ENCODE assay signal across 9 cellular contexts in the genomic region with DNA sequence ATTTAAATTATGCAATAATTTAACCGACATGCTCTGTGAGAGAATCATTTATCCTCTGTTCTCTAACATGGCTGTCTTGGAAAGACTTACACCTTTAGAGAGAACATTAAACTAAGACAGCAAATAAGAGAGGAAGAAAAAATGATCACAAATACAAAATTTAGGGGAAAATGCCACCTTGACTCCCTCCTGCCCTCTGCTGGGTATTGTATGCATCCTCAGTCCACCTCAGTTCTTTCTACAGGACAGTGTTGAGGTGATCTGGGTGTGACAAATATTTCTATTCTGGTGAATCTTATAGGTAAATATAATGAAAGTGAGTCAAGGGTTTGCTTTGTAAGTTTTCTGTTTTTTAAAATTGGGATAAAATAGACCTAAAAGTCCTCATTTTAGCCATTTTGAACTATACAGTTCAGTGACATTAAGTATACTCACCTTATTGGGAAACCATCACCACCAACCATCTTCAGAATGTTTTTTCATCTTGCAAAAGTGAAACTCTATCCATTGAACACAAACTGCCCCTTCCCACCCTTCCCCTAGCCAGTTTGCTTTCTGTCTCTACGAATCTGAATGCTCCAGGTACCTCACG.
DNase-seq lines count a peak whose midpoint lies in the region; ATAC-seq and TF ChIP-seq lines count a peak whose summit lies in the region.
"Had no signal": no experiment of that assay in that cellular context is flagged by ENCODE, and none has a peak within 500 bp of the region (broad histone marks: within the 10 kb centered on the region; RNA-seq: fewer than 3 reads in every experiment).

No MANE protein-coding gene starts in this region.

- TF ChIP-seq POLR2A in tibial nerve (IDR thresholded peaks at IDR 0.05): no peak

- H3K4me3 Mint-ChIP-seq in activated CD4-positive, alpha-beta T cell treated with anti-CD3 and anti-CD28 coated beads for 36 hours: no peak overlapping the region

- H3K27me3 Mint-ChIP-seq in activated CD4-positive, alpha-beta T cell treated with anti-CD3 and anti-CD28 coated beads for 36 hours: no peaks in the 10 kb centered on the region

- H3K9me3 ChIP-seq in DOHH2 (ENCODE audit: control insufficient read depth, insufficient read depth, low read length) (no peaks in the 10 kb centered on the region), HEK293 (ENCODE audit: control insufficient read depth, insufficient read depth, low read depth, low read length) (no peaks in the 10 kb centered on the region), tibial nerve (no peaks in the 10 kb centered on the region)

- H3K27me3 ChIP-seq in DOHH2 (ENCODE audit: control insufficient read depth, low read length): peaks cover 37% of the 10 kb centered on the region
- no peaks in the 10 kb centered on the region for H3K27me3 ChIP-seq in tibial nerve

- intact Hi-C loops in activated CD4-positive, alpha-beta T cell treated with anti-CD3 and anti-CD28 coated beads for 36 hours (cut with DNase I, micrococcal nuclease): loop anchor here (1.0 to 5.0 kb wide), 4 partner anchors 226 to 322 kb away; no protein-coding TSS in a partner anchor
- intact Hi-C loops in head of caudate nucleus (cut with DNase I): loop anchor here (10.0 kb wide), 1 partner anchor 325 kb away; no protein-coding TSS in a partner anchor

- H3F3A ChIP-seq in DOHH2 (ENCODE audit: control insufficient read depth, insufficient read depth): no peaks in the 10 kb centered on the region

- POLR2A ChIA-PET in HEK293 (lab: Yijun Ruan, JAX): no interaction called here
- POLR2A ChIA-PET in activated CD4-positive, alpha-beta T cell treated with anti-CD3 and anti-CD28 coated beads for 36 hours (lab: Charles Lee): interaction anchor here (0.5 kb wide), 1 partner anchor 601 kb away, joined by 3 read pairs; no protein-coding TSS in a partner anchor

- no peak overlapping the region for H3K4me3 ChIP-seq in DOHH2 (ENCODE audit: low read length)
- H3K4me3 ChIP-seq in HEK293 (ENCODE audit: low read depth, low read length): no peak overlapping the region
- H3K4me3 ChIP-seq in tibial nerve: no peak overlapping the region

- H3K4me1 ChIP-seq in DOHH2 (ENCODE audit: control insufficient read depth, low read length): no peaks in the 10 kb centered on the region
- H3K4me1 ChIP-seq in HEK293 (ENCODE audit: control insufficient read depth, insufficient read depth, low read length): no peaks in the 10 kb centered on the region
- H3K4me1 ChIP-seq in tibial nerve: peaks cover 0 to 10% (median 2%) of the 10 kb centered on the region in 4 donors

- CTCF ChIA-PET in HEK293 (lab: Yijun Ruan, JAX): interaction anchor here (0.7 to 5.7 kb wide), 13 partner anchors 10 to 747 kb away, joined by 3 to 57 read pairs (median 3); no protein-coding TSS in a partner anchor
- CTCF ChIA-PET in activated CD4-positive, alpha-beta T cell treated with anti-CD3 and anti-CD28 coated beads for 36 hours (lab: Charles Lee): interaction anchor here (0.6 to 5.5 kb wide), 13 partner anchors 9 to 311 kb away, joined by 3 to 70 read pairs (median 4); no protein-coding TSS in a partner anchor

- DNase-seq in activated CD4-positive, alpha-beta T cell treated with anti-CD3 and anti-CD28 coated beads for 36 hours: peak; percentile 52
- DNase-seq in head of caudate nucleus (peak in 24 of 42 donors; percentile 14 to 80 (median 40)), tibial nerve (ENCODE audit: low spot score in 2 of 2) (no peak)

- peak; percentile 85 for TF ChIP-seq CTCF in DOHH2 (IDR thresholded peaks at IDR 0.05; ENCODE audit: low read depth, low read length, poor library complexity, severe bottlenecking)
- TF ChIP-seq CTCF in HEK293 (tag by site-specific recombination; IDR thresholded peaks at IDR 0.05): no peak
- peak; percentile 55 to 68 (median 65) for TF ChIP-seq CTCF in tibial nerve (IDR thresholded peaks at IDR 0.05)

- no peaks in the 10 kb centered on the region for H3K4me1 Mint-ChIP-seq in activated CD4-positive, alpha-beta T cell treated with anti-CD3 and anti-CD28 coated beads for 36 hours

- no peak overlapping the region for H3K4me2 ChIP-seq in DOHH2 (ENCODE audit: low read length)

- H3K27ac Mint-ChIP-seq in activated CD4-positive, alpha-beta T cell treated with anti-CD3 and anti-CD28 coated beads for 36 hours: no peak overlapping the region

- no peak for TF ChIP-seq EP300 in tibial nerve (IDR thresholded peaks at IDR 0.05)

- no peak overlapping the region for H3K27ac ChIP-seq in DOHH2 (ENCODE audit: low read depth, low read length)
- no peak overlapping the region for H3K27ac ChIP-seq in HEK293 (ENCODE audit: extremely low read depth, low read depth, low read length)
- no peak overlapping the region for H3K27ac ChIP-seq in tibial nerve
- H3K27ac ChIP-seq: epithelial cell of prostate had no signal

- H3K9me3 Mint-ChIP-seq in activated CD4-positive, alpha-beta T cell treated with anti-CD3 and anti-CD28 coated beads for 36 hours (ENCODE audit: low read depth): no peaks in the 10 kb centered on the region

- H3K79me2 ChIP-seq in DOHH2 (ENCODE audit: control insufficient read depth, low read length): no peaks in the 10 kb centered on the region

- H3K36me3 Mint-ChIP-seq in activated CD4-positive, alpha-beta T cell treated with anti-CD3 and anti-CD28 coated beads for 36 hours (ENCODE audit: low read depth): no peaks in the 10 kb centered on the region

- H3K36me3 ChIP-seq in DOHH2 (ENCODE audit: control insufficient read depth, low read length): no peaks in the 10 kb centered on the region
- no peaks in the 10 kb centered on the region for H3K36me3 ChIP-seq in HEK293 (ENCODE audit: control insufficient read depth in 2 of 2, insufficient read depth in 1 of 2, low read length in 2 of 2)
- no peaks in the 10 kb centered on the region for H3K36me3 ChIP-seq in tibial nerve

- H3K9me2 ChIP-seq in DOHH2 (replicated peaks; ENCODE audit: control insufficient read depth, low read length): no peaks in the 10 kb centered on the region

- 82 to 89% methylated on average over 3 of the region's 3 CpGs for WGBS in tibial nerve, 2 donors

- ATAC-seq in activated CD4-positive, alpha-beta T cell treated with anti-CD3 and anti-CD28 coated beads for 36 hours: peak; percentile 74
- ATAC-seq in HG03196 (IDR thresholded peaks at IDR 0.05; ENCODE audit: unreplicated experiment) (no peak), HG02840 (IDR thresholded peaks at IDR 0.05; ENCODE audit: low FRiP score, unreplicated experiment) (no peak), GM21717 (IDR thresholded peaks at IDR 0.05; ENCODE audit: unreplicated experiment) (no peak)

- H4K20me1 ChIP-seq in DOHH2 (ENCODE audit: control insufficient read depth, insufficient read depth, low read depth, low read length): no peaks in the 10 kb centered on the region

TF ChIP-seq in HEK293, 187 proteins besides CTCF, POLR2A, EP300 and RAD21:
- TF ChIP-seq ZNF843 (tag by site-specific recombination; IDR thresholded peaks at IDR 0.05) (no peak), ZNF654 (tag by site-specific recombination; IDR thresholded peaks at IDR 0.05; ENCODE audit: low read depth) (peak; percentile 36)

Comparison
In these comparisons a context has a peak if more than half of its experiments do, and no peak if none do; other contexts are left out.
1. DNase-seq: peak in activated CD4-positive, alpha-beta T cell treated with anti-CD3 and anti-CD28 coated beads for 36 hours (single experiment) and head of caudate nucleus (24 of 42); none in tibial nerve (0 of 2).